8 cellular contexts compared by ENCODE assay signal in genomic region chr6:3162067-3162497, GRCh38. TPM values are rescaled to one million over a fixed set of nuclear protein-coding genes. Genes with fewer than 3 reads are reported as not detected.
A peak's percentile ranks its signal among the peaks of the same experiment; 100 is the strongest.
DNase-seq lines count a peak whose midpoint lies in the region; ATAC-seq and TF ChIP-seq lines count a peak whose summit lies in the region.

No MANE protein-coding gene starts in this region.

- H3K27me3 Mint-ChIP-seq in CD4-positive, alpha-beta T cell, result peaks cover 10% of the 10 kb centered on the region
- H3K27me3 Mint-ChIP-seq in nephron progenitor cell (ENCODE audit: low read depth, poor library complexity), result peaks cover 32% of the 10 kb centered on the region

- peak overlapping the region; percentile 52 for H3K4me3 ChIP-seq in NB4 (ENCODE audit: low read depth, low read length)
- peak overlapping the region; percentile 70 for H3K4me3 ChIP-seq in choroid plexus epithelial cell (ENCODE audit: low read depth, low read length)

- ATAC-seq in CD4-positive, alpha-beta T cell (ENCODE audit: poor library complexity), result no peak

- no peaks in the 10 kb centered on the region for H3K9me3 Mint-ChIP-seq in CD4-positive, alpha-beta T cell
- H3K9me3 Mint-ChIP-seq in nephron progenitor cell, result no peaks in the 10 kb centered on the region

- H3K4me1 Mint-ChIP-seq in CD4-positive, alpha-beta T cell (ENCODE audit: low read depth), result peaks cover 46% of the 10 kb centered on the region
- peaks cover 29% of the 10 kb centered on the region for H3K4me1 Mint-ChIP-seq in nephron progenitor cell

- H3K27ac Mint-ChIP-seq in CD4-positive, alpha-beta T cell, result peak overlapping the region; percentile 87
- no peak overlapping the region for H3K27ac Mint-ChIP-seq in nephron progenitor cell

- H3K9me3 ChIP-seq in CD4-positive, alpha-beta T cell (ENCODE audit: control insufficient read depth, low read length), result no peaks in the 10 kb centered on the region

- no peak for DNase-seq in CD4-positive, alpha-beta T cell
- DNase-seq in NB4 (ENCODE audit: low read depth) (peak; percentile 37), choroid plexus epithelial cell (ENCODE audit: low read depth) (peak; percentile 40), nephron progenitor cell (no peak), GOT3 (lab: John Stamatoyannopoulos, UW) (no peak), DMS114 treated with DMSO at 0.1 percent for 48 hours (lab: John Stamatoyannopoulos, UW; ENCODE audit: unreplicated experiment) (no peak)
- no peak for DNase-seq in stimulated activated CD8-positive, alpha-beta memory T cell treated with anti-CD3 and anti-CD28 coated beads, Interleukin-4, amount 100 ng/mL, for 48 hours
- no peak for DNase-seq in activated CD4-positive, alpha-beta T cell treated with anti-CD3 and anti-CD28 coated beads, Interleukin-2, amount 50 U/mL, for 4 hours

- no peak for TF ChIP-seq CTCF in CD4-positive, alpha-beta T cell (IDR thresholded peaks at IDR 0.05)
- no peak for TF ChIP-seq CTCF in NB4 (IDR thresholded peaks at IDR 0.05; ENCODE audit: low read depth, low read length)
- no peak for TF ChIP-seq CTCF in choroid plexus epithelial cell (conservative IDR thresholded peaks at IDR 0.05; ENCODE audit: low read depth, low read length)
- no peak for TF ChIP-seq CTCF in nephron progenitor cell (IDR thresholded peaks at IDR 0.05)

- POLR2A ChIA-PET in CD4-positive, alpha-beta T cell (lab: Charles Lee), result interaction anchor here (1.1 kb wide), 1 partner anchor 172 kb away, joined by 3 read pairs; no protein-coding TSS in a partner anchor

- intact Hi-C loops in CD4-positive, alpha-beta T cell (cut with DNase I, micrococcal nuclease), result loop anchor here (5.0 to 10.0 kb wide), 4 partner anchors 65 to 397 kb away; partner anchors contain the start of genes PSMG4 (in 1 of the 2), RIPK1 (in 1 of the 2), TUBB2B (in 1 of the 2) and WRNIP1 (in 1 of the 2)

- H3K27me3 ChIP-seq in CD4-positive, alpha-beta T cell (ENCODE audit: control insufficient read depth, insufficient read depth, low read length), result no peaks in the 10 kb centered on the region

- H3K4me3 Mint-ChIP-seq in CD4-positive, alpha-beta T cell, result peak overlapping the region; percentile 52
- peak overlapping the region; percentile 79 for H3K4me3 Mint-ChIP-seq in nephron progenitor cell

- no peak overlapping the region for H3K27ac ChIP-seq in CD4-positive, alpha-beta T cell (ENCODE audit: low read depth, low read length)

- no peaks in the 10 kb centered on the region for H3K36me3 Mint-ChIP-seq in CD4-positive, alpha-beta T cell (ENCODE audit: low read depth)
- no peaks in the 10 kb centered on the region for H3K36me3 Mint-ChIP-seq in nephron progenitor cell (ENCODE audit: low read depth)

- TF ChIP-seq POLR2A in NB4 (IDR thresholded peaks at IDR 0.05; ENCODE audit: extremely low read depth, insufficient read length), result no peak

- CTCF ChIA-PET in CD4-positive, alpha-beta T cell (lab: Charles Lee), result interaction anchor here (0.6 to 1.3 kb wide), 2 partner anchors 90 to 98 kb away, joined by 3 to 9 read pairs; no protein-coding TSS in a partner anchor

RNA-seq across cellular contexts. Expression of gene TUBB2A, which starts 4.7 kb away (rescaled TPM):
- total RNA-seq in CD4-positive, alpha-beta T cell, result 10 to 100 TPM; 54.3 to 58.5 TPM

RNA-seq across cellular contexts. Expression of gene BPHL, which starts 43.6 kb away (rescaled TPM):
- 1 to 10 TPM; 5.2 to 5.7 TPM for total RNA-seq in CD4-positive, alpha-beta T cell

Comparison
In these comparisons a context has a peak if more than half of its experiments do, and no peak if none do; other contexts are left out.
1. DNase-seq: peak in NB4 (single experiment) and choroid plexus epithelial cell (single experiment); none in CD4-positive, alpha-beta T cell (0 of 10), nephron progenitor cell (single experiment), GOT3 (single experiment), DMS114 treated with DMSO at 0.1 percent for 48 hours (single experiment), stimulated activated CD8-positive, alpha-beta memory T cell treated with anti-CD3 and anti-CD28 coated beads, Interleukin-4, amount 100 ng/mL, for 48 hours (single experiment) and activated CD4-positive, alpha-beta T cell treated with anti-CD3 and anti-CD28 coated beads, Interleukin-2, amount 50 U/mL, for 4 hours (0 of 2).